8 cellular contexts compared by ENCODE assay signal in genomic region chr1:26275580-26276431, GRCh38. TPM values are rescaled to one million over a fixed set of nuclear protein-coding genes. Genes with fewer than 3 reads are reported as not detected.
A peak's percentile ranks its signal among the peaks of the same experiment; 100 is the strongest.
DNase-seq lines count a peak whose midpoint lies in the region; ATAC-seq and TF ChIP-seq lines count a peak whose summit lies in the region.

No MANE protein-coding gene starts in this region.

- DNase-seq in AG09309 (ENCODE audit: low read depth) (peak; percentile 96), NCI-H2196 (lab: John Stamatoyannopoulos, UW; ENCODE audit: unreplicated experiment) (peak; percentile 85), choroid plexus epithelial cell (ENCODE audit: low read depth) (peak; percentile 92), left colon (peak; percentile 90 to 91)
- peak; percentile 77 for DNase-seq in activated CD4-positive, CD25-positive, alpha-beta regulatory T cell treated with anti-CD3 and anti-CD28 coated beads, Interleukin-2, amount 50 U/mL, for 72 hours
- DNase-seq in stimulated activated CD4-positive, alpha-beta T cell treated with anti-CD3 and anti-CD28 coated beads, Interleukin-15, amount 100 ng/mL, for 48 hours (ENCODE audit: low read depth in 2 of 2), result peak; percentile 61 to 80

- ATAC-seq in GM19351 (IDR thresholded peaks at IDR 0.05; ENCODE audit: unreplicated experiment), result peak; percentile 36
- peak; percentile 47 for ATAC-seq in left colon
- ATAC-seq in HG03039 (IDR thresholded peaks at IDR 0.05; ENCODE audit: unreplicated experiment), result no peak

- TF ChIP-seq CTCF in AG09309 (IDR thresholded peaks at IDR 0.05; ENCODE audit: control insufficient read depth, insufficient read depth, low read depth, low read length, missing control alignments) (peak; percentile 82), choroid plexus epithelial cell (conservative IDR thresholded peaks at IDR 0.05; ENCODE audit: low read depth, low read length) (peak; percentile 77)

- intact Hi-C loops in left colon (cut with DNase I, micrococcal nuclease), result loop anchor here (2.0 to 10.0 kb wide), 2 partner anchors 47 to 49 kb away; no protein-coding TSS in a partner anchor

- H3K4me3 ChIP-seq in AG09309 (ENCODE audit: control insufficient read depth, low read depth, low read length) (no peak overlapping the region), choroid plexus epithelial cell (ENCODE audit: low read depth, low read length) (no peak overlapping the region)

RNA-seq across cellular contexts. Expression of gene SH3BGRL3, which starts 4.1 kb away (rescaled TPM):
- total RNA-seq in left colon, result 100 to 1,000 TPM; 401 to 409 TPM

RNA-seq across cellular contexts. Expression of gene UBXN11, which starts 30.6 kb away (rescaled TPM):
- total RNA-seq in left colon, result 10 to 100 TPM in 1 of 2 donors, 1 to 10 TPM in 1; 10.0 to 13.4 TPM

RNA-seq across cellular contexts. Expression of gene CEP85, which starts 41.8 kb away (rescaled TPM):
- total RNA-seq in left colon, result 10 to 100 TPM; 11.4 to 16.7 TPM

RNA-seq across cellular contexts. Expression of gene CD52, which starts 42.0 kb away (rescaled TPM):
- 10 to 100 TPM in 1 of 2 donors, 1 to 10 TPM in 1; 5.7 to 12.9 TPM for total RNA-seq in left colon
